In the genomic region with DNA sequence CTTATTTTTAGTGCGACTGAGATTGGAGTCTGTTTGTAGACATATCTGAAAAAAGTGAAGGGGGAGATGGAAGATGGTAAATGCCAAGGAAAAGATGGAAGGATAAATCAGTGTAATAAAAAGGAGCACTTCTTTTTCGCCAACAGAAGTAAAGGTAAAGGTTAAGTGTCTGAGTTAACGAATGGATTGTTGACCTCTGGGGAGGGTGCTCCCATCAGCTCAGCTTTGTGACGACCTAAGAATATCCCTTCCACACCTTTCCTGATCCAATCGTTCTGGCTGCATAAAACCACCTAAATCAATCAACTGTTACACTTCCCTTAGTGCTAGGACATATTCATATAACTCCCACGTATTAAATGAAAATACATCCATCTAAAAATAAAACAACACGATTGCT, we compare ENCODE assay signal across 8 cellular contexts. TPM values are rescaled to one million over a fixed set of nuclear protein-coding genes. Genes with fewer than 3 reads are reported as not detected.
DNase-seq lines count a peak whose midpoint lies in the region; ATAC-seq and TF ChIP-seq lines count a peak whose summit lies in the region.

No MANE protein-coding gene starts in this region.

- peaks cover 51% of the 10 kb centered on the region for H3K4me1 Mint-ChIP-seq in CD8-positive, alpha-beta T cell (ENCODE audit: low read depth)

- peaks cover 44% of the 10 kb centered on the region for H3K4me1 ChIP-seq in CD8-positive, alpha-beta T cell (ENCODE audit: insufficient read depth, low read length)
- H3K4me1 ChIP-seq in OCI-LY1 (ENCODE audit: insufficient read depth, low read length, severe bottlenecking) (peaks cover 21% of the 10 kb centered on the region), neuron (ENCODE audit: insufficient read depth, low read length) (peaks cover 15% of the 10 kb centered on the region)

- H3K4me3 ChIP-seq in CD8-positive, alpha-beta T cell (ENCODE audit: low read depth, low read length): peak overlapping the region; percentile 94
- peak overlapping the region; percentile 93 for H3K4me3 ChIP-seq in OCI-LY1 (ENCODE audit: low read depth, low read length, poor library complexity, severe bottlenecking)
- H3K4me3 ChIP-seq in neuron (ENCODE audit: low read length): peak overlapping the region; percentile 88

- no peaks in the 10 kb centered on the region for H3K9me3 Mint-ChIP-seq in CD8-positive, alpha-beta T cell

- peak overlapping the region; percentile 99 for H3K9ac ChIP-seq in OCI-LY1 (ENCODE audit: low read length)

- peak overlapping the region; percentile 94 for H3K4me3 Mint-ChIP-seq in CD8-positive, alpha-beta T cell

- no peak for TF ChIP-seq CTCF in CD8-positive, alpha-beta T cell (IDR thresholded peaks at IDR 0.05)
- no peak for TF ChIP-seq CTCF in OCI-LY1 (IDR thresholded peaks at IDR 0.05; ENCODE audit: low read length)

- no peak for DNase-seq in CD8-positive, alpha-beta T cell
- no peak for DNase-seq in epithelial cell of prostate (ENCODE audit: low read depth, low spot score)
- no peak for DNase-seq in COLO829 (ENCODE audit: low spot score)
- no peak for DNase-seq in foreskin melanocyte
- no peak for DNase-seq in stimulated activated CD4-positive, alpha-beta T cell treated with anti-CD3 and anti-CD28 coated beads, Interleukin-1b, Interleukin-23, amount 100 ng/mL, for 48 hours

- H3K36me3 Mint-ChIP-seq in CD8-positive, alpha-beta T cell: peaks cover 26% of the 10 kb centered on the region

- POLR2A ChIA-PET in CD8-positive, alpha-beta T cell (lab: Charles Lee): interaction anchor here (0.6 to 1.0 kb wide), 2 partner anchors 9 to 41 kb away, joined by 3 read pairs; no protein-coding TSS in a partner anchor

- H3K4me2 ChIP-seq in OCI-LY1 (ENCODE audit: low read length): peak overlapping the region; percentile 81

- no peaks in the 10 kb centered on the region for H3F3A ChIP-seq in OCI-LY1 (ENCODE audit: insufficient read depth, low read length)

- no peaks in the 10 kb centered on the region for H3K27me3 ChIP-seq in CD8-positive, alpha-beta T cell (ENCODE audit: insufficient read depth, low read length)
- H3K27me3 ChIP-seq in OCI-LY1 (ENCODE audit: insufficient read depth, low read length): no peaks in the 10 kb centered on the region
- H3K27me3 ChIP-seq in neuron (ENCODE audit: insufficient read depth, low read length): no peaks in the 10 kb centered on the region

- H3K9me3 ChIP-seq in CD8-positive, alpha-beta T cell (ENCODE audit: low read length): no peaks in the 10 kb centered on the region
- H3K9me3 ChIP-seq in OCI-LY1 (ENCODE audit: low read length): no peaks in the 10 kb centered on the region
- no peaks in the 10 kb centered on the region for H3K9me3 ChIP-seq in neuron (ENCODE audit: low read length)

- no peaks in the 10 kb centered on the region for H3K27me3 Mint-ChIP-seq in CD8-positive, alpha-beta T cell (ENCODE audit: low read depth)

- H3K79me2 ChIP-seq in OCI-LY1 (ENCODE audit: insufficient read depth, low read length): peaks cover 35% of the 10 kb centered on the region

- intact Hi-C loops in CD8-positive, alpha-beta T cell (cut with DNase I, micrococcal nuclease): no loop called here

- no peak overlapping the region for H2AFZ ChIP-seq in OCI-LY1 (ENCODE audit: low read length)
- peak overlapping the region; percentile 30 for H2AFZ ChIP-seq in neuron (ENCODE audit: low read depth, low read length)

- no peak for ATAC-seq in CD8-positive, alpha-beta T cell
- ATAC-seq in GM19452 (IDR thresholded peaks at IDR 0.05; ENCODE audit: unreplicated experiment): no peak

- H3K9me2 ChIP-seq in OCI-LY1 (ENCODE audit: low read depth, low read length): no peaks in the 10 kb centered on the region

- CTCF ChIA-PET in CD8-positive, alpha-beta T cell (lab: Charles Lee): no interaction called here

- H3K27ac ChIP-seq in CD8-positive, alpha-beta T cell (ENCODE audit: low read depth, low read length): peak overlapping the region; percentile 97
- H3K27ac ChIP-seq in OCI-LY1 (ENCODE audit: low read depth, low read length, poor library complexity, severe bottlenecking) (peak overlapping the region; percentile 64), epithelial cell of prostate (peak overlapping the region; percentile 97)

- no peaks in the 10 kb centered on the region for H4K20me1 ChIP-seq in OCI-LY1 (ENCODE audit: insufficient read depth, low read length)

- peak overlapping the region; percentile 97 for H3K27ac Mint-ChIP-seq in CD8-positive, alpha-beta T cell

- no peaks in the 10 kb centered on the region for H3K36me3 ChIP-seq in CD8-positive, alpha-beta T cell (ENCODE audit: insufficient read depth, low read length)
- H3K36me3 ChIP-seq in OCI-LY1 (ENCODE audit: insufficient read depth, low read length): peaks cover 16% of the 10 kb centered on the region
- peaks cover 12% of the 10 kb centered on the region for H3K36me3 ChIP-seq in neuron (ENCODE audit: insufficient read depth, low read length)

RNA-seq across cellular contexts. Expression of gene C11orf71, which starts 0.8 kb away (rescaled TPM):
- total RNA-seq in CD8-positive, alpha-beta T cell: 1 to 10 TPM; 6.3 to 8.8 TPM

RNA-seq across cellular contexts. Expression of gene RBM7, which starts 1.0 kb away (rescaled TPM):
- 10 to 100 TPM; 72.7 to 75.3 TPM for total RNA-seq in CD8-positive, alpha-beta T cell

RNA-seq across cellular contexts. Expression of gene REXO2, which starts 39.8 kb away (rescaled TPM):
- total RNA-seq in CD8-positive, alpha-beta T cell: 10 to 100 TPM; 18.8 to 19.9 TPM
